Comparison of ENCODE assay signal across 19 cellular contexts in the genomic region with DNA sequence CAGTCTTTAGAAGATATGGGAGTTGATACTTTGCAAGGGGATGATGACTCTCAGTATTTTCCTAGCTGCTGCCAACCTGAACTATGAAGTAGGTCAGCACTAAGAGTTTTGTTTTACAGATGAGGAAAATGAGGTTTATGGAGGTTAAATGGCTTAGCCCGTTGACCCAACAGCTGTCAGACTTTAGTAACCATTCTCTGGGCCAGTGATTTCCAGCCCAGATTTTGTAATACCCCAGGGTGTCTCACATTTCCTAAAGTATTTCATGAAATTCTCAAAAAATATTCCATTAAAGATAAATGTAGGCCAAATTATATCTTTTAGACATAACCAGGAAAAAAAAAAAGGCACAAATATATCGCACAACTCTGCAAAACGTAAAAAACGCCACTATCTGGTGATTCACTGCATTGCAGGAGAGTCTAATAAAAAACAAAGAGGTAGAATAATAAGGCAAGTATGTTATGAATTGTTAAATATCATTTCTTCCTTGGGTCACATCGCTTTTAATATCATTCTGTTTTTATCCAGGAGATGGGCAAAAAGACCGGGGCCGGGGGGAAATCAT.
DNase-seq lines count a peak whose midpoint lies in the region; ATAC-seq and TF ChIP-seq lines count a peak whose summit lies in the region.
"Had no signal": no experiment of that assay in that cellular context is flagged by ENCODE, and none has a peak within 500 bp of the region (broad histone marks: within the 10 kb centered on the region; RNA-seq: fewer than 3 reads in every experiment).

No MANE protein-coding gene starts in this region.

- H3K4me3 ChIP-seq in mammary epithelial cell (replicated peaks in 1 of 3; ENCODE audit: insufficient read depth in 1 of 3, low read depth in 2 of 3, low read length in 3 of 3), result no peak overlapping the region
- H3K4me3 ChIP-seq in right cardiac atrium (ENCODE audit: low read length), result no peak overlapping the region
- no peak overlapping the region for H3K4me3 ChIP-seq in aorta (ENCODE audit: low read length in 2 of 2)
- H3K4me3 ChIP-seq: dorsolateral prefrontal cortex, left lung, SK-N-MC had no signal

- H3K27ac Mint-ChIP-seq in MCF 10A (ENCODE audit: low read depth, unreplicated experiment) (no peak overlapping the region), chondrocyte (ENCODE audit: unreplicated experiment) (no peak overlapping the region), osteocyte (ENCODE audit: unreplicated experiment) (no peak overlapping the region)
- H3K27ac Mint-ChIP-seq: activated CD4-positive, alpha-beta T cell treated with anti-CD3 and anti-CD28 coated beads, Interleukin-2, amount 10 ng/mL, durations not matched to agents 7 days and 5 days; activated naive CD4-positive, alpha-beta T cell treated with anti-CD3 and anti-CD28 coated beads, Interleukin-2, amount 10 ng/mL, durations not matched to agents 7 days and 5 days; CD14-positive monocyte; stimulated activated naive CD8-positive, alpha-beta T cell treated with anti-CD3 and anti-CD28 coated beads, Interleukin-15, Interleukin-2, amounts not matched to agents 100 ng/mL and 50 ng/mL, for 24 hours had no signal

- dilution Hi-C loops in mammary epithelial cell (cut with HindIII; ENCODE audit: low sequenced_read_pairs), result no loop called here

- H4K20me1 ChIP-seq in mammary epithelial cell (ENCODE audit: insufficient read depth, low read length), result no peaks in the 10 kb centered on the region

- H3K36me3 Mint-ChIP-seq in MCF 10A (ENCODE audit: insufficient read depth, unreplicated experiment) (no peaks in the 10 kb centered on the region), chondrocyte (ENCODE audit: low read depth) (no peaks in the 10 kb centered on the region), osteocyte (ENCODE audit: unreplicated experiment) (no peaks in the 10 kb centered on the region)
- H3K36me3 Mint-ChIP-seq: activated naive CD4-positive, alpha-beta T cell treated with anti-CD3 and anti-CD28 coated beads, Interleukin-2, amount 10 ng/mL, durations not matched to agents 7 days and 5 days had no signal

- H3K27me3 ChIP-seq in mammary epithelial cell (ENCODE audit: insufficient read depth, low read length) (no peaks in the 10 kb centered on the region), right cardiac atrium (ENCODE audit: control insufficient read depth, insufficient read depth) (no peaks in the 10 kb centered on the region), aorta (ENCODE audit: control insufficient read depth in 1 of 2, insufficient read depth in 2 of 2, low read length in 1 of 2) (no peaks in the 10 kb centered on the region)
- H3K27me3 ChIP-seq: dorsolateral prefrontal cortex, left lung had no signal

- 58% methylated on average over 7 of the region's 7 CpGs for WGBS in mammary epithelial cell (ENCODE audit: low coverage, missing lambda C conversion rate)
- 73% methylated on average over 7 of the region's 7 CpGs for WGBS in right cardiac atrium
- WGBS in aorta, 2 donors, result 79% methylated on average over 7 of the region's 7 CpGs

- POLR2A ChIA-PET in MCF 10A (lab: Yijun Ruan, JAX), result no interaction called here

- H3K4me1 ChIP-seq in mammary epithelial cell (ENCODE audit: insufficient read depth, low read length), result no peaks in the 10 kb centered on the region
- no peaks in the 10 kb centered on the region for H3K4me1 ChIP-seq in right cardiac atrium (ENCODE audit: control insufficient read depth, insufficient read depth, low read length)
- no peaks in the 10 kb centered on the region for H3K4me1 ChIP-seq in aorta (ENCODE audit: control insufficient read depth in 1 of 2, insufficient read depth in 2 of 2, low read length in 2 of 2)

- ATAC-seq in right cardiac atrium, result peak; percentile 71 to 91
- peak; percentile 68 for ATAC-seq in aorta (ENCODE audit: low FRiP score)
- ATAC-seq: left lung had no signal

- no peak overlapping the region for H3K4me2 ChIP-seq in mammary epithelial cell (ENCODE audit: insufficient read depth, low read depth, low read length)

- H3K4me3 Mint-ChIP-seq in MCF 10A (ENCODE audit: unreplicated experiment), result no peak overlapping the region
- H3K4me3 Mint-ChIP-seq in chondrocyte (ENCODE audit: unreplicated experiment), result no peak overlapping the region
- no peak overlapping the region for H3K4me3 Mint-ChIP-seq in osteocyte (ENCODE audit: unreplicated experiment)
- H3K4me3 Mint-ChIP-seq: activated CD4-positive, alpha-beta T cell treated with anti-CD3 and anti-CD28 coated beads, Interleukin-2, amount 10 ng/mL, durations not matched to agents 7 days and 5 days; activated naive CD4-positive, alpha-beta T cell treated with anti-CD3 and anti-CD28 coated beads, Interleukin-2, amount 10 ng/mL, durations not matched to agents 7 days and 5 days; CD14-positive monocyte; stimulated activated naive CD8-positive, alpha-beta T cell treated with anti-CD3 and anti-CD28 coated beads, Interleukin-15, Interleukin-2, amounts not matched to agents 100 ng/mL and 50 ng/mL, for 24 hours had no signal

- no peaks in the 10 kb centered on the region for H3K9me3 Mint-ChIP-seq in MCF 10A (ENCODE audit: unreplicated experiment)
- H3K9me3 Mint-ChIP-seq in chondrocyte (ENCODE audit: low read depth), result peaks cover 3% of the 10 kb centered on the region
- no peaks in the 10 kb centered on the region for H3K9me3 Mint-ChIP-seq in osteocyte (ENCODE audit: unreplicated experiment)
- H3K9me3 Mint-ChIP-seq: activated CD4-positive, alpha-beta T cell treated with anti-CD3 and anti-CD28 coated beads, Interleukin-2, amount 10 ng/mL, durations not matched to agents 7 days and 5 days; activated naive CD4-positive, alpha-beta T cell treated with anti-CD3 and anti-CD28 coated beads, Interleukin-2, amount 10 ng/mL, durations not matched to agents 7 days and 5 days had no signal

- H3K9me3 ChIP-seq in mammary epithelial cell (replicated peaks; ENCODE audit: insufficient read depth, low read length), result no peaks in the 10 kb centered on the region
- H3K9me3 ChIP-seq in right cardiac atrium (ENCODE audit: control insufficient read depth, low read length), result no peaks in the 10 kb centered on the region
- no peaks in the 10 kb centered on the region for H3K9me3 ChIP-seq in aorta (ENCODE audit: control insufficient read depth, low read length)
- H3K9me3 ChIP-seq: left lung had no signal

- in situ Hi-C loops in mammary epithelial cell (cut with MboI; ENCODE audit: low sequenced_read_pairs in 2 of 2), result no loop called here

- H3K4me1 Mint-ChIP-seq in MCF 10A (ENCODE audit: insufficient read depth, unreplicated experiment) (no peaks in the 10 kb centered on the region), chondrocyte (ENCODE audit: low read depth) (no peaks in the 10 kb centered on the region), osteocyte (ENCODE audit: unreplicated experiment) (no peaks in the 10 kb centered on the region)
- H3K4me1 Mint-ChIP-seq: activated CD4-positive, alpha-beta T cell treated with anti-CD3 and anti-CD28 coated beads, Interleukin-2, amount 10 ng/mL, durations not matched to agents 7 days and 5 days; activated naive CD4-positive, alpha-beta T cell treated with anti-CD3 and anti-CD28 coated beads, Interleukin-2, amount 10 ng/mL, durations not matched to agents 7 days and 5 days; CD14-positive monocyte had no signal

- H3K27ac ChIP-seq in mammary epithelial cell (ENCODE audit: insufficient read depth, low read depth, low read length), result no peak overlapping the region
- no peak overlapping the region for H3K27ac ChIP-seq in right cardiac atrium (ENCODE audit: low read length)
- no peak overlapping the region for H3K27ac ChIP-seq in aorta (ENCODE audit: low read depth in 1 of 2, low read length in 2 of 2)
- H3K27ac ChIP-seq: dorsolateral prefrontal cortex, HL-60, SK-N-MC had no signal

- no peak overlapping the region for H3K9ac ChIP-seq in mammary epithelial cell (ENCODE audit: insufficient read depth, low read length)

- H3K79me2 ChIP-seq in mammary epithelial cell (ENCODE audit: insufficient read depth, low read length), result no peaks in the 10 kb centered on the region

- DNase-seq in MCF 10A (ENCODE audit: unreplicated experiment) (no peak), mammary epithelial cell (no peak), chondrocyte (ENCODE audit: low spot score) (no peak), right cardiac atrium (peak in 2 of 3 donors; percentile 17 to 34), aorta (no peak), osteocyte (ENCODE audit: extremely low spot score, unreplicated experiment) (no peak), head of caudate nucleus (no peak), MV-4-11 (lab: John Stamatoyannopoulos, UW) (no peak)
- DNase-seq: activated CD4-positive, alpha-beta T cell treated with anti-CD3 and anti-CD28 coated beads, Interleukin-2, amount 10 ng/mL, durations not matched to agents 7 days and 5 days; activated naive CD4-positive, alpha-beta T cell treated with anti-CD3 and anti-CD28 coated beads, Interleukin-2, amount 10 ng/mL, durations not matched to agents 7 days and 5 days; DMS79 treated with DMSO at 0.1 percent for 48 hours; dorsolateral prefrontal cortex; left lung; NCI-H1092; stimulated activated CD4-positive, alpha-beta T cell treated with anti-CD3 and anti-CD28 coated beads, Interleukin-15, amount 100 ng/mL, for 24 hours had no signal

- TF ChIP-seq CTCF in MCF 10A (IDR thresholded peaks at IDR 0.05; ENCODE audit: unreplicated experiment), result peak; percentile 4
- TF ChIP-seq CTCF in mammary epithelial cell (conservative IDR thresholded peaks at IDR 0.05 in 1 of 2, IDR thresholded peaks at IDR 0.05 in 1 of 2; ENCODE audit: extremely low read depth in 1 of 2, insufficient read depth in 1 of 2, low read depth in 1 of 2, low read length in 2 of 2), result peak in 1 of 2 donors; percentile 10
- peak; percentile 30 for TF ChIP-seq CTCF in chondrocyte (IDR thresholded peaks at IDR 0.05)
- no peak for TF ChIP-seq CTCF in osteocyte (IDR thresholded peaks at IDR 0.05)

- H3K27me3 Mint-ChIP-seq in MCF 10A (ENCODE audit: insufficient read depth, unreplicated experiment) (peaks cover 66% of the 10 kb centered on the region), chondrocyte (ENCODE audit: low read depth) (no peaks in the 10 kb centered on the region), osteocyte (ENCODE audit: unreplicated experiment) (no peaks in the 10 kb centered on the region)
- H3K27me3 Mint-ChIP-seq: activated CD4-positive, alpha-beta T cell treated with anti-CD3 and anti-CD28 coated beads, Interleukin-2, amount 10 ng/mL, durations not matched to agents 7 days and 5 days; activated naive CD4-positive, alpha-beta T cell treated with anti-CD3 and anti-CD28 coated beads, Interleukin-2, amount 10 ng/mL, durations not matched to agents 7 days and 5 days; stimulated activated naive CD8-positive, alpha-beta T cell treated with anti-CD3 and anti-CD28 coated beads, Interleukin-15, Interleukin-2, amounts not matched to agents 100 ng/mL and 50 ng/mL, for 24 hours had no signal

- CTCF ChIA-PET in MCF 10A (lab: Yijun Ruan, JAX), result no interaction called here
- CTCF ChIA-PET in mammary epithelial cell (lab: Charles Lee; ENCODE audit: low non-redundant PET), result no interaction called here

- H3K36me3 ChIP-seq in mammary epithelial cell (ENCODE audit: insufficient read depth, low read length) (no peaks in the 10 kb centered on the region), aorta (ENCODE audit: control insufficient read depth in 1 of 2, insufficient read depth in 2 of 2, low read length in 1 of 2) (no peaks in the 10 kb centered on the region)
- H3K36me3 ChIP-seq: left lung had no signal

- intact Hi-C loops in MCF 10A (cut with micrococcal nuclease) (no loop called here), mammary epithelial cell (cut with micrococcal nuclease) (no loop called here), right cardiac atrium (cut with DNase I) (no loop called here), aorta (cut with DNase I) (no loop called here), head of caudate nucleus (cut with DNase I) (no loop called here)

- no peak overlapping the region for H2AFZ ChIP-seq in mammary epithelial cell (ENCODE audit: low read depth, low read length)

- BruUV-seq in MCF 10A (replicated peaks; lab: Mats Ljungman, UMichigan), result no TSS peak
- no TSS peak for BruUV-seq in mammary epithelial cell (replicated peaks; lab: Mats Ljungman, UMichigan)

Comparison
In these comparisons a context has a peak if more than half of its experiments do, and no peak if none do; other contexts are left out.
1. DNase-seq: peak in right cardiac atrium (2 of 3); none in MCF 10A (single experiment), mammary epithelial cell (single experiment), chondrocyte (single experiment), aorta (0 of 2), osteocyte (single experiment), head of caudate nucleus (0 of 42) and MV-4-11 (single experiment).